Comparison of ENCODE assay signal across 29 cellular contexts in the genomic region with DNA sequence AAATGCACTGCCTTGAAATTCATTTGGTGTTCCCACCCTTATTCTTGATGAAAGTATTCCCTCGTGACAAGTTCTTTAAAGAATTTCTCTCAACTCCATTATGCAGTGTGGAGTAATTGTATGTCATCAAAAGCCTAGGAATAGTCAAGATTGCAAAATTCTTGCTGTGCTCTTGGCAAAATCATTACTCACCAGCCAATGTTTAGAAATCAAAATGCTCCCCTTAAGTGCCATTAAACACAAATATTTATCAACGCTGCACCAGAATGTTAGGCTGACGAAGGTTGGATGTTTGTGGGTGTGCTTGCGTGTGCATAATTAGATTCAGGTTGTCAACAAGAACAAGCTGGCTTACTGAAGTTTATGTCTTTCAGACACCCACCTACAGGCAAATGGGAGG. TPM values are rescaled to one million over a fixed set of nuclear protein-coding genes. Genes with fewer than 3 reads are reported as not detected.
A peak's percentile ranks its signal among the peaks of the same experiment; 100 is the strongest.
DNase-seq lines count a peak whose midpoint lies in the region; TF ChIP-seq lines count a peak whose summit lies in the region.
"Had no signal": no experiment of that assay in that cellular context is flagged by ENCODE, and none has a peak within 500 bp of the region (broad histone marks: within the 10 kb centered on the region; RNA-seq: fewer than 3 reads in every experiment).

No MANE protein-coding gene starts in this region.

- no peaks in the 10 kb centered on the region for H4K20me1 ChIP-seq in H9 (ENCODE audit: control insufficient read depth, insufficient read depth, insufficient read length)

- H3K4me3 Mint-ChIP-seq in H9 = no peak overlapping the region
- H3K4me3 Mint-ChIP-seq: activated naive CD4-positive, alpha-beta T cell treated with anti-CD3 and anti-CD28 coated beads, Interleukin-2, amount 50 U/mL, for 24 hours; activated T-helper 1 cell treated with anti-CD3 and anti-CD28 coated beads, Interleukin-12 subunit alpha, Interleukin-12 subunit beta, Interleukin-2, Interleukin-4 antibody, amounts not matched to agents 30 ng/mL and 10 ng/mL and 1 ng/mL, durations not matched to agents 14 hours and 24 hours and 36 hours; neural crest cell had no signal

- intact Hi-C loops in left ventricle myocardium inferior (cut with micrococcal nuclease) = no loop called here

- peaks cover 15% of the 10 kb centered on the region for H3K4me1 ChIP-seq in adipocyte (ENCODE audit: control insufficient read depth, insufficient read depth, low read length)
- H3K4me1 ChIP-seq in left ventricle myocardium inferior = no peaks in the 10 kb centered on the region
- H3K4me1 ChIP-seq in H9 (ENCODE audit: insufficient read depth, low read length) = no peaks in the 10 kb centered on the region; the same call in 1 of the 2 replicates
- H3K4me1 ChIP-seq: ascending aorta, upper lobe of left lung had no signal

- no peak overlapping the region for H2BK20ac ChIP-seq in H9 (ENCODE audit: low read depth, low read length, poor library complexity, severe bottlenecking)

- TF ChIP-seq CTCF in fibroblast of mammary gland (conservative IDR thresholded peaks at IDR 0.05; ENCODE audit: control insufficient read depth, insufficient read depth, low read depth, low read length) (no peak), left ventricle myocardium inferior (IDR thresholded peaks at IDR 0.05; ENCODE audit: borderline replicate concordance) (no peak), H9 (conservative IDR thresholded peaks at IDR 0.05) (no peak)

- H2AK5ac ChIP-seq in H9 (ENCODE audit: insufficient read length, low read length) = no peak overlapping the region

- H3K23me2 ChIP-seq in H9 (ENCODE audit: insufficient read length, low read depth, low read length, poor library complexity, severe bottlenecking) = no peaks in the 10 kb centered on the region

- H3K9me3 Mint-ChIP-seq in H9 = peaks cover 8% of the 10 kb centered on the region in 2 experiments; a peak in 3 of 5 replicates
- H3K9me3 Mint-ChIP-seq: activated naive CD4-positive, alpha-beta T cell treated with anti-CD3 and anti-CD28 coated beads, Interleukin-2, amount 50 U/mL, for 24 hours; activated T-helper 1 cell treated with anti-CD3 and anti-CD28 coated beads, Interleukin-12 subunit alpha, Interleukin-12 subunit beta, Interleukin-2, Interleukin-4 antibody, amounts not matched to agents 30 ng/mL and 10 ng/mL and 1 ng/mL, durations not matched to agents 14 hours and 24 hours and 36 hours; neural crest cell had no signal

- H2AFZ ChIP-seq in H9 (ENCODE audit: low read length) = no peak overlapping the region

- H3K36me3 ChIP-seq in adipocyte (ENCODE audit: control insufficient read depth, insufficient read depth, low read length, severe bottlenecking) (no peaks in the 10 kb centered on the region), left ventricle myocardium inferior (no peaks in the 10 kb centered on the region)
- H3K36me3 ChIP-seq: ascending aorta, upper lobe of left lung had no signal

- no peak overlapping the region for H2BK12ac ChIP-seq in H9 (ENCODE audit: insufficient read length, low read depth, low read length)

- H3K9me3 ChIP-seq in adipocyte (ENCODE audit: control insufficient read depth, low read length) (no peaks in the 10 kb centered on the region), left ventricle myocardium inferior (replicated peaks) (peaks cover 13% of the 10 kb centered on the region), H9 (ENCODE audit: control insufficient read depth, low read depth, low read length) (no peaks in the 10 kb centered on the region)
- H3K9me3 ChIP-seq: ascending aorta had no signal

- H3K56ac ChIP-seq in H9 (ENCODE audit: insufficient read length, low read depth, low read length) = no peak overlapping the region

- no peak overlapping the region for H2BK5ac ChIP-seq in H9 (ENCODE audit: insufficient read length, low read length)

- H3K36me3 Mint-ChIP-seq in H9 (ENCODE audit: insufficient read depth in 1 of 3, low read depth in 3 of 3) = peaks cover 3 to 10% (median 4%) of the 10 kb centered on the region in 3 experiments; a peak in 4 of 7 replicates

- no peak overlapping the region for H2BK120ac ChIP-seq in H9 (ENCODE audit: low read depth, low read length, poor library complexity, severe bottlenecking)

- H4K91ac ChIP-seq in H9 (ENCODE audit: insufficient read length, low read depth, low read length) = no peak overlapping the region

- no peak overlapping the region for H4K8ac ChIP-seq in H9 (replicated peaks; ENCODE audit: insufficient read length, low read depth, low read length)

- peaks cover 14% of the 10 kb centered on the region for H3K27me3 Mint-ChIP-seq in H9 (ENCODE audit: low read depth)

- H3K27ac ChIP-seq in left ventricle myocardium inferior (replicated peaks) (no peak overlapping the region), H9 (ENCODE audit: insufficient read length, low read depth, low read length) (no peak overlapping the region)
- H3K27ac ChIP-seq: ascending aorta, upper lobe of left lung had no signal

- no peak overlapping the region for H3K4me2 ChIP-seq in H9 (ENCODE audit: insufficient read depth, insufficient read length, low read length)

- no peak overlapping the region for H3K27ac Mint-ChIP-seq in H9
- H3K27ac Mint-ChIP-seq: activated naive CD4-positive, alpha-beta T cell treated with anti-CD3 and anti-CD28 coated beads, Interleukin-2, amount 50 U/mL, for 24 hours; activated T-helper 1 cell treated with anti-CD3 and anti-CD28 coated beads, Interleukin-12 subunit alpha, Interleukin-12 subunit beta, Interleukin-2, Interleukin-4 antibody, amounts not matched to agents 30 ng/mL and 10 ng/mL and 1 ng/mL, durations not matched to agents 14 hours and 24 hours and 36 hours had no signal

- H3K4ac ChIP-seq in H9 (ENCODE audit: low read depth, low read length) = no peak overlapping the region

- H3K9ac ChIP-seq in adipocyte (ENCODE audit: low read length) (no peak overlapping the region), H9 (ENCODE audit: extremely low read depth, insufficient read length, low read length) (no peak overlapping the region)

- H3T11ph ChIP-seq in H9 (ENCODE audit: low read length) = no peak overlapping the region

- H3K79me1 ChIP-seq in H9 (ENCODE audit: insufficient read depth, low read depth, low read length, poor library complexity, severe bottlenecking) = no peaks in the 10 kb centered on the region

- peaks cover 17 to 27% of the 10 kb centered on the region in 2 experiments for H3K4me1 Mint-ChIP-seq in H9
- H3K4me1 Mint-ChIP-seq: activated naive CD4-positive, alpha-beta T cell treated with anti-CD3 and anti-CD28 coated beads, Interleukin-2, amount 50 U/mL, for 24 hours had no signal

- H3K18ac ChIP-seq in H9 (ENCODE audit: insufficient read length, low read depth, low read length) = no peak overlapping the region

- H3K14ac ChIP-seq in H9 (ENCODE audit: insufficient read depth, low read length) = no peak overlapping the region

- H3K4me3 ChIP-seq in adipocyte (ENCODE audit: low read length) = no peak overlapping the region
- H3K4me3 ChIP-seq in fibroblast of mammary gland (ENCODE audit: control insufficient read depth, low read depth, low read length) = no peak overlapping the region
- no peak overlapping the region for H3K4me3 ChIP-seq in left ventricle myocardium inferior
- H3K4me3 ChIP-seq: ascending aorta, K562, upper lobe of left lung had no signal

- H3K27me3 ChIP-seq in adipocyte (replicated peaks; ENCODE audit: control insufficient read depth, insufficient read depth, low read length) = no peaks in the 10 kb centered on the region
- H3K27me3 ChIP-seq in left ventricle myocardium inferior (ENCODE audit: low read depth) = peaks cover 10% of the 10 kb centered on the region
- no peaks in the 10 kb centered on the region; the same call in 1 of the 2 replicates for H3K27me3 ChIP-seq in H9 (ENCODE audit: insufficient read depth, low read length)
- H3K27me3 ChIP-seq: ascending aorta, upper lobe of left lung had no signal

- no peak overlapping the region for H4K5ac ChIP-seq in H9 (ENCODE audit: insufficient read length, low read depth, low read length)

- no peak overlapping the region for H3K23ac ChIP-seq in H9 (ENCODE audit: insufficient read length, low read depth, low read length)

- H3K79me2 ChIP-seq in H9 (ENCODE audit: insufficient read depth, low read length) = no peaks in the 10 kb centered on the region

- no peak overlapping the region for H2BK15ac ChIP-seq in H9 (ENCODE audit: low read depth, low read length)

- WGBS in H9 (ENCODE audit: extremely low coverage, insufficient read length, low lambda C conversion rate) = no CpG with 5 or more reads among the region's 4 CpGs

- DNase-seq in AG08395 (ENCODE audit: low spot score) = peak; percentile 81
- DNase-seq in GM04503 (ENCODE audit: low read depth) = peak; percentile 93
- DNase-seq in adipocyte (ENCODE audit: low read depth) = peak; percentile 33
- peak; percentile 76 for DNase-seq in fibroblast of mammary gland (ENCODE audit: low read depth)
- DNase-seq in left ventricle myocardium inferior = no peak
- DNase-seq in H9 = no peak
- no peak for DNase-seq in T-helper 1 cell
- no peak for DNase-seq in activated naive CD4-positive, alpha-beta T cell treated with Interleukin-2 at 50 U/mL for 16 hours
- DNase-seq: C1 segment of cervical spinal cord, cerebellar nuclear complex, DMS79 treated with DMSO at 0.1 percent for 48 hours, islet precursor cell, MM.1S, NCI-H1436, NCI-H2107, NCI-H446 treated with DMSO at 0.1 percent for 48 hours, posterior cingulate gyrus, substantia nigra, upper lobe of left lung had no signal

RNA-seq across cellular contexts. Expression of a gene that starts 40.5 kb away (rescaled TPM):
- total RNA-seq in left ventricle myocardium inferior (not detected), H9 (2021) (not detected in 2 replicates)
- total RNA-seq: A172; activated T-helper 1 cell treated with anti-CD3 and anti-CD28 coated beads, Interleukin-12 subunit alpha, Interleukin-12 subunit beta, Interleukin-2, Interleukin-4 antibody, amounts not matched to agents 30 ng/mL and 10 ng/mL and 1 ng/mL, durations not matched to agents 14 hours and 24 hours and 36 hours; ascending aorta; K562; lower leg skin; OCI-LY7; Right ventricle myocardium inferior; skeletal muscle tissue; upper lobe of left lung had no signal

Comparison
In these comparisons a context has a peak if more than half of its experiments do, and no peak if none do; other contexts are left out.
1. DNase-seq: peak in AG08395 (single experiment), GM04503 (single experiment), adipocyte (single experiment) and fibroblast of mammary gland (single experiment); none in left ventricle myocardium inferior (single experiment), H9 (single experiment), T-helper 1 cell (0 of 5) and activated naive CD4-positive, alpha-beta T cell treated with Interleukin-2 at 50 U/mL for 16 hours (single experiment).